In the genomic region with DNA sequence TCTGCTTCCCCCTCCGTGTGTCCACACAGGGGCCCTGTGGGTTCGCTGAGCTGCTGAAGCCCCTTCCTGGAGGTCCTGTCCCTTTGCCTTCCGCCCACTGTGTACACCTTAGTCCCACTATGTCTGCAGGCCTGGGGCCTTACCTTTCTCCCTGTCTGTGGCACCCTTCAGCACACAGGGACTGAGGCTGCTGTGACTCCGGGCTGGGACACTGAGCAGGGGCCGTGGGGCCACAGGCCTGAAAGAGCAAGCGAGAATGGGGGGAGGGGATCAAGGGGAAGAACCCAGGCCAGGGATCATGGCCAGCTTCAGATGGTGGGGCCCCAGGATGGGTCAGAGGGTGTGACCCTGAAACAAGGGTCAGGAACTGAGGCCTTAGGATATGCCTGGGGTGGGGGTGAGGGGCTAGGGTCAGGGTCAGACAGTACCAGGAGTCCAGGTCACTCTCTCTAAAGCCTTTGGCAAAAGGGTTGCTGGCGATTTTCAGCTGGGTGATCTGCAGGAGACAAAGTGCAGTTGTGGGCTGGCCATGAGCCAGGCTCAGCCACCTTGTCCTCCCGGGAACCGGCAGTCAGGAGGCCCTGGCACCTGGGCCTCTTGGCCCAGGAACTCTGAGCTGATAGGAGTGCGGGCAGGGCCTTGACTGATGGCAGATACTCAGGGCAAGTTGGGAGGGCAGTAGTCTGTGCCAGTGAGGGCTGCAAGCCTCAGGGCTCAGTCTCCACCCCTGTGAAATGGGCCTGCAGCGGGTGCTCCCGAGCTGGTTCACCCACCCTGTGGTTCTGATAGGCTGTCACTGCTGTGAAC, we compare ENCODE assay signal across 7 cellular contexts. TPM values are rescaled to one million over a fixed set of nuclear protein-coding genes. Genes with fewer than 3 reads are reported as not detected.
DNase-seq lines count a peak whose midpoint lies in the region; ATAC-seq and TF ChIP-seq lines count a peak whose summit lies in the region.
"Had no signal": no experiment of that assay in that cellular context is flagged by ENCODE, and none has a peak within 500 bp of the region (broad histone marks: within the 10 kb centered on the region; RNA-seq: fewer than 3 reads in every experiment).

No MANE protein-coding gene starts in this region.

- H3K9me3 ChIP-seq in left ventricle myocardium inferior (replicated peaks), result no peaks in the 10 kb centered on the region

- peak overlapping the region; percentile 99 for H3K27ac ChIP-seq in left ventricle myocardium inferior (replicated peaks)

- no peaks in the 10 kb centered on the region for H3K36me3 Mint-ChIP-seq in activated CD4-positive, alpha-beta T cell treated with anti-CD3 and anti-CD28 coated beads, Interleukin-2, amount 10 ng/mL, durations not matched to agents 7 days and 5 days (ENCODE audit: low read depth)
- peaks cover 5% of the 10 kb centered on the region for H3K36me3 Mint-ChIP-seq in stimulated activated effector memory CD8-positive, alpha-beta T cell treated with anti-CD3 and anti-CD28 coated beads, Interleukin-12 subunit alpha, Interleukin-12 subunit beta, amount 100 ng/mL, for 72 hours

- no peak overlapping the region for H3K4me3 ChIP-seq in left ventricle myocardium inferior

- intact Hi-C loops in left ventricle myocardium inferior (cut with micrococcal nuclease), result no loop called here

- in situ Hi-C loops in GM13977 (cut with MboI; ENCODE audit: low pct_unique_long_range_greater_than_20kb, low sequenced_read_pairs, unreplicated experiment), result no loop called here

- no peak for TF ChIP-seq CTCF in left ventricle myocardium inferior (IDR thresholded peaks at IDR 0.05; ENCODE audit: borderline replicate concordance)
- no peak for TF ChIP-seq CTCF in GM13977 (IDR thresholded peaks at IDR 0.05; ENCODE audit: extremely low read depth, insufficient read depth, missing control alignments)

- H3K27ac Mint-ChIP-seq in activated CD4-positive, alpha-beta T cell treated with anti-CD3 and anti-CD28 coated beads, Interleukin-2, amount 10 ng/mL, durations not matched to agents 7 days and 5 days, result no peak overlapping the region
- peak overlapping the region; percentile 43 for H3K27ac Mint-ChIP-seq in stimulated activated effector memory CD8-positive, alpha-beta T cell treated with anti-CD3 and anti-CD28 coated beads, Interleukin-12 subunit alpha, Interleukin-12 subunit beta, amount 100 ng/mL, for 72 hours

- CTCF ChIA-PET in activated CD4-positive, alpha-beta T cell treated with anti-CD3 and anti-CD28 coated beads, Interleukin-2, amount 10 ng/mL, durations not matched to agents 7 days and 5 days (lab: Charles Lee), result interaction anchor here (5.1 to 9.6 kb wide), 2 partner anchors 15 to 17 kb away, joined by 84 to 114 read pairs; a partner anchor contains a TSS

- H3K27me3 Mint-ChIP-seq in activated CD4-positive, alpha-beta T cell treated with anti-CD3 and anti-CD28 coated beads, Interleukin-2, amount 10 ng/mL, durations not matched to agents 7 days and 5 days, result no peaks in the 10 kb centered on the region

- POLR2A ChIA-PET in activated CD4-positive, alpha-beta T cell treated with anti-CD3 and anti-CD28 coated beads, Interleukin-2, amount 10 ng/mL, durations not matched to agents 7 days and 5 days (lab: Charles Lee), result no interaction called here

- H3K4me1 ChIP-seq in left ventricle myocardium inferior, result peaks cover 45% of the 10 kb centered on the region

- peaks cover 12% of the 10 kb centered on the region for H3K27me3 ChIP-seq in left ventricle myocardium inferior (ENCODE audit: low read depth)

- peak overlapping the region; percentile 46 for H3K4me3 Mint-ChIP-seq in activated CD4-positive, alpha-beta T cell treated with anti-CD3 and anti-CD28 coated beads, Interleukin-2, amount 10 ng/mL, durations not matched to agents 7 days and 5 days
- peak overlapping the region; percentile 31 for H3K4me3 Mint-ChIP-seq in stimulated activated effector memory CD8-positive, alpha-beta T cell treated with anti-CD3 and anti-CD28 coated beads, Interleukin-12 subunit alpha, Interleukin-12 subunit beta, amount 100 ng/mL, for 72 hours

- H3K36me3 ChIP-seq in left ventricle myocardium inferior, result no peaks in the 10 kb centered on the region

- no peak for DNase-seq in activated CD4-positive, alpha-beta T cell treated with anti-CD3 and anti-CD28 coated beads, Interleukin-2, amount 10 ng/mL, durations not matched to agents 7 days and 5 days
- no peak for DNase-seq in activated CD4-positive, alpha-beta T cell treated with anti-CD3 and anti-CD28 coated beads, Interleukin-2, amount 50 U/mL, for 4 hours
- DNase-seq in left ventricle myocardium inferior, result peak; percentile 73
- DNase-seq in stimulated activated effector memory CD8-positive, alpha-beta T cell treated with anti-CD3 and anti-CD28 coated beads, Interleukin-12 subunit alpha, Interleukin-12 subunit beta, amount 100 ng/mL, for 72 hours (ENCODE audit: low spot score in 2 of 2), result no peak
- DNase-seq in GM13977 (ENCODE audit: low spot score), result no peak
- DNase-seq in NCI-H524 treated with DMSO at 0.1 percent for 48 hours (lab: John Stamatoyannopoulos, UW), result no peak
- DNase-seq: activated CD8-positive, alpha-beta memory T cell treated with anti-CD3 and anti-CD28 coated beads for 24 hours had no signal

- H3K9me3 Mint-ChIP-seq in activated CD4-positive, alpha-beta T cell treated with anti-CD3 and anti-CD28 coated beads, Interleukin-2, amount 10 ng/mL, durations not matched to agents 7 days and 5 days, result no peaks in the 10 kb centered on the region
- H3K9me3 Mint-ChIP-seq in stimulated activated effector memory CD8-positive, alpha-beta T cell treated with anti-CD3 and anti-CD28 coated beads, Interleukin-12 subunit alpha, Interleukin-12 subunit beta, amount 100 ng/mL, for 72 hours, result no peaks in the 10 kb centered on the region

- no peak for ATAC-seq in stimulated activated effector memory CD8-positive, alpha-beta T cell treated with anti-CD3 and anti-CD28 coated beads, Interleukin-12 subunit alpha, Interleukin-12 subunit beta, amount 100 ng/mL, for 72 hours

- peaks cover 25% of the 10 kb centered on the region for H3K4me1 Mint-ChIP-seq in activated CD4-positive, alpha-beta T cell treated with anti-CD3 and anti-CD28 coated beads, Interleukin-2, amount 10 ng/mL, durations not matched to agents 7 days and 5 days
- peaks cover 20% of the 10 kb centered on the region for H3K4me1 Mint-ChIP-seq in stimulated activated effector memory CD8-positive, alpha-beta T cell treated with anti-CD3 and anti-CD28 coated beads, Interleukin-12 subunit alpha, Interleukin-12 subunit beta, amount 100 ng/mL, for 72 hours

RNA-seq across cellular contexts. Expression of a gene that starts 2.6 kb away (rescaled TPM):
- 1 to 10 TPM; 7.3 to 8.8 TPM for total RNA-seq in activated CD4-positive, alpha-beta T cell treated with anti-CD3 and anti-CD28 coated beads, Interleukin-2, amount 10 ng/mL, durations not matched to agents 7 days and 5 days
- 102 TPM for total RNA-seq in left ventricle myocardium inferior

RNA-seq across cellular contexts. Expression of a gene that starts 7.2 kb away (rescaled TPM):
- total RNA-seq in activated CD4-positive, alpha-beta T cell treated with anti-CD3 and anti-CD28 coated beads, Interleukin-2, amount 10 ng/mL, durations not matched to agents 7 days and 5 days, result not detected
- total RNA-seq in left ventricle myocardium inferior, result 0.14 TPM

RNA-seq across cellular contexts. Expression of a gene that starts 18.2 kb away (rescaled TPM):
- total RNA-seq in activated CD4-positive, alpha-beta T cell treated with anti-CD3 and anti-CD28 coated beads, Interleukin-2, amount 10 ng/mL, durations not matched to agents 7 days and 5 days, result under 1 TPM; 0.44 to 0.47 TPM
- not detected for total RNA-seq in left ventricle myocardium inferior

RNA-seq across cellular contexts. Expression of a gene that starts 25.6 kb away (rescaled TPM):
- total RNA-seq in activated CD4-positive, alpha-beta T cell treated with anti-CD3 and anti-CD28 coated beads, Interleukin-2, amount 10 ng/mL, durations not matched to agents 7 days and 5 days, result 100 to 1,000 TPM; 204 to 228 TPM
- 640 TPM for total RNA-seq in left ventricle myocardium inferior

RNA-seq across cellular contexts. Expression of a gene that starts 42.0 kb away (rescaled TPM):
- total RNA-seq in activated CD4-positive, alpha-beta T cell treated with anti-CD3 and anti-CD28 coated beads, Interleukin-2, amount 10 ng/mL, durations not matched to agents 7 days and 5 days, result not detected
- not detected for total RNA-seq in left ventricle myocardium inferior

Comparison
In these comparisons a context has a peak if more than half of its experiments do, and no peak if none do; other contexts are left out.
1. RNA of a gene that starts 2.6 kb away (total RNA-seq): 102 TPM in left ventricle myocardium inferior (single experiment); 7.3 to 8.8 TPM in activated CD4-positive, alpha-beta T cell treated with anti-CD3 and anti-CD28 coated beads, Interleukin-2, amount 10 ng/mL, durations not matched to agents 7 days and 5 days; every median in the first group is over 10 times any median in the second.